In genomic region chr17:42677012-42677857, GRCh38 we compare ENCODE assay signal across 8 cellular contexts. TPM values are rescaled to one million over a fixed set of nuclear protein-coding genes. Genes with fewer than 3 reads are reported as not detected.
DNase-seq lines count a peak whose midpoint lies in the region; ATAC-seq and TF ChIP-seq lines count a peak whose summit lies in the region.

No MANE protein-coding gene starts in this region.

- peaks cover 0 to 35% (median 0%) of the 10 kb centered on the region in 9 donors for H3K27me3 ChIP-seq in heart left ventricle
- no peaks in the 10 kb centered on the region for H3K27me3 ChIP-seq in parathyroid adenoma (ENCODE audit: control insufficient read depth, insufficient read depth, low read length)
- no peaks in the 10 kb centered on the region for H3K27me3 ChIP-seq in tibial artery

- peaks cover 2 to 81% (median 65%) of the 10 kb centered on the region in 12 donors for H3K4me1 ChIP-seq in heart left ventricle
- H3K4me1 ChIP-seq in parathyroid adenoma: peaks cover 15% of the 10 kb centered on the region
- H3K4me1 ChIP-seq in tibial artery: peaks cover 3 to 82% (median 67%) of the 10 kb centered on the region in 4 donors

- H3K4me3 ChIP-seq in GM12865 (ENCODE audit: low read depth, low read length) (peak overlapping the region; percentile 96), heart left ventricle (peak overlapping the region; percentile 79 to 97 (median 92)), parathyroid adenoma (ENCODE audit: low read depth, low read length) (peak overlapping the region; percentile 96), tibial artery (peak overlapping the region; percentile 70 to 100)

- TF ChIP-seq POLR2A in heart left ventricle (IDR thresholded peaks at IDR 0.05): no peak

- intact Hi-C loops in heart left ventricle (cut with DNase I): loop anchor here in 4 of 10 donors (2.0 to 10.0 kb wide), 3 partner anchors 62 to 100 kb away; partner anchors contain the start of genes PSMC3IP (in 2 of the 4), RETREG3 (in 1 of the 4) and TUBG1 (in 1 of the 4)
- intact Hi-C loops in tibial artery (cut with DNase I; ENCODE audit: low total_unique reads): no loop called here

- H3K9ac ChIP-seq in parathyroid adenoma: peak overlapping the region; percentile 68

- peak overlapping the region; percentile 85 for H2AFZ ChIP-seq in parathyroid adenoma

- H3K4me2 ChIP-seq in parathyroid adenoma (ENCODE audit: low read length): peak overlapping the region; percentile 99

- DNase-seq in GM12865 (ENCODE audit: low read depth) (peak; percentile 100), NCI-H146 (lab: John Stamatoyannopoulos, UW) (peak; percentile 99), T-helper 1 cell (peak; percentile 91 to 100 (median 96)), amniotic epithelial cell (ENCODE audit: low read depth) (peak; percentile 99), heart left ventricle (peak; percentile 100), tibial artery (peak; percentile 100)

- H3K27ac ChIP-seq in heart left ventricle (peak overlapping the region; percentile 66 to 99 (median 96)), parathyroid adenoma (peak overlapping the region; percentile 97), tibial artery (peak overlapping the region; percentile 88 to 97)

- H3K36me3 ChIP-seq in heart left ventricle (peaks cover 0 to 16% (median 14%) of the 10 kb centered on the region in 9 donors), parathyroid adenoma (ENCODE audit: control insufficient read depth, insufficient read depth, low read length) (no peaks in the 10 kb centered on the region), tibial artery (peaks cover 11 to 14% (median 14%) of the 10 kb centered on the region in 3 donors)

- H3K9me3 ChIP-seq in heart left ventricle (no peaks in the 10 kb centered on the region), parathyroid adenoma (ENCODE audit: control insufficient read depth, low read length) (no peaks in the 10 kb centered on the region), tibial artery (no peaks in the 10 kb centered on the region)

- TF ChIP-seq CTCF in GM12865 (IDR thresholded peaks at IDR 0.05; ENCODE audit: insufficient read depth, low read depth, low read length, missing control alignments) (no peak), heart left ventricle (IDR thresholded peaks at IDR 0.05) (no peak), parathyroid adenoma (IDR thresholded peaks at IDR 0.05) (no peak), tibial artery (IDR thresholded peaks at IDR 0.05) (no peak)

- peak; percentile 63 for ATAC-seq in HG02852 (IDR thresholded peaks at IDR 0.05; ENCODE audit: unreplicated experiment)
- ATAC-seq in heart left ventricle: peak; percentile 70 to 87 (median 82)

- peaks cover 9% of the 10 kb centered on the region for H3K79me2 ChIP-seq in parathyroid adenoma

- 2 to 4% (median 3%) methylated on average over 21 to 33 of the region's 33 CpGs for WGBS in heart left ventricle, 4 donors

RNA-seq across cellular contexts. Expression of gene PLEKHH3, which starts 0.4 kb away (rescaled TPM):
- total RNA-seq in heart left ventricle: 10 to 100 TPM; 17.8 to 25.9 (median 23.6) TPM
- polyA plus RNA-seq in heart left ventricle: 10 to 100 TPM; 19.5 to 19.9 TPM

RNA-seq across cellular contexts. Expression of gene CCR10, which starts 4.4 kb away (rescaled TPM):
- 1 to 10 TPM; 1.2 to 3.1 (median 2.1) TPM for total RNA-seq in heart left ventricle
- polyA plus RNA-seq in heart left ventricle: 1 to 10 TPM; 1.1 to 2.1 TPM

RNA-seq across cellular contexts. Expression of gene CNTNAP1, which starts 5.1 kb away (rescaled TPM):
- total RNA-seq in heart left ventricle: 10 to 100 TPM in 1 of 9 donors, 1 to 10 TPM in 8; 1.3 to 17.9 (median 3.1) TPM
- 1 to 10 TPM; 2.2 to 4.3 TPM for polyA plus RNA-seq in heart left ventricle

RNA-seq across cellular contexts. Expression of gene TUBG2, which starts 18.2 kb away (rescaled TPM):
- 10 to 100 TPM; 11.0 to 28.2 (median 16.7) TPM for total RNA-seq in heart left ventricle
- polyA plus RNA-seq in heart left ventricle: 10 to 100 TPM in 1 of 2 donors, 1 to 10 TPM in 1; 8.6 to 15.3 TPM

Comparison
In these comparisons a context has a peak if more than half of its experiments do, and no peak if none do; other contexts are left out.
1. Peak in every context shown above with its lines: DNase-seq, ATAC-seq, H3K4me3 ChIP-seq and H3K27ac ChIP-seq.